In genomic region chr2:176638167-176639015, GRCh38 we compare ENCODE assay signal across 8 cellular contexts.
DNase-seq lines count a peak whose midpoint lies in the region; ATAC-seq and TF ChIP-seq lines count a peak whose summit lies in the region.

No MANE protein-coding gene starts in this region.

- H3K4me3 ChIP-seq in Caco-2 (ENCODE audit: low read depth, low read length) (peak overlapping the region; percentile 31), HUES48 (ENCODE audit: low read depth, low read length) (peak overlapping the region; percentile 66), PC-3 (ENCODE audit: low read length) (peak overlapping the region; percentile 71), fibroblast of pulmonary artery (replicated peaks; ENCODE audit: low read depth, low read length) (peak overlapping the region; percentile 64)

- H3K9me3 ChIP-seq in Caco-2, result no peaks in the 10 kb centered on the region
- H3K9me3 ChIP-seq in HUES48 (ENCODE audit: control insufficient read depth, insufficient read depth, low read length), result no peaks in the 10 kb centered on the region
- no peaks in the 10 kb centered on the region for H3K9me3 ChIP-seq in PC-3 (ENCODE audit: low read length)

- H2AFZ ChIP-seq in PC-3 (ENCODE audit: low read length), result peak overlapping the region; percentile 69

- TF ChIP-seq CTCF in Caco-2 (IDR thresholded peaks at IDR 0.05; ENCODE audit: insufficient read depth in 1 of 2, low read depth in 1 of 2, low read length in 1 of 2, severe bottlenecking in 1 of 2, unreplicated experiment in 1 of 2), result peak; percentile 72 to 82
- peak; percentile 86 for TF ChIP-seq CTCF in PC-3 (conservative IDR thresholded peaks at IDR 0.05; ENCODE audit: low read depth, low read length)
- peak; percentile 53 for TF ChIP-seq CTCF in fibroblast of pulmonary artery (IDR thresholded peaks at IDR 0.05; ENCODE audit: low read length, missing control alignments)
- peak; percentile 89 to 95 (median 92) for TF ChIP-seq CTCF in nephron (IDR thresholded peaks at IDR 0.05; ENCODE audit: unreplicated experiment in 3 of 3)

- H3K9me3 Mint-ChIP-seq in Caco-2 (ENCODE audit: unreplicated experiment), result no peaks in the 10 kb centered on the region
- H3K9me3 Mint-ChIP-seq in activated T-helper 2 cell treated with anti-CD3 and anti-CD28 coated beads, Interferon-gamma antibody, Interleukin-2, Interleukin-4, amounts not matched to agents 10 μg/mL and 5 μg/mL and 100 μg/mL, durations not matched to agents 14 hours and 24 hours and 36 hours, result no peaks in the 10 kb centered on the region
- no peaks in the 10 kb centered on the region for H3K9me3 Mint-ChIP-seq in nephron

- BruUV-seq in Caco-2 (replicated peaks; lab: Mats Ljungman, UMichigan) (no TSS peak), PC-3 (replicated peaks; lab: Mats Ljungman, UMichigan) (no TSS peak)

- H4K20me1 ChIP-seq in PC-3 (ENCODE audit: low read length), result no peaks in the 10 kb centered on the region

- no peaks in the 10 kb centered on the region for H3F3A ChIP-seq in PC-3 (ENCODE audit: low read length, unreplicated experiment)

- DNase-seq in Caco-2, result peak; percentile 48 to 69
- peak; percentile 78 for DNase-seq in PC-3
- DNase-seq in activated T-helper 2 cell treated with anti-CD3 and anti-CD28 coated beads, Interferon-gamma antibody, Interleukin-2, Interleukin-4, amounts not matched to agents 10 μg/mL and 5 μg/mL and 100 μg/mL, durations not matched to agents 14 hours and 24 hours and 36 hours (ENCODE audit: low spot score), result peak; percentile 29
- peak; percentile 65 for DNase-seq in fibroblast of pulmonary artery (ENCODE audit: low read depth)
- DNase-seq in superior temporal gyrus (ENCODE audit: extremely low spot score), result peak; percentile 78

- peak overlapping the region; percentile 55 for H3K4me3 Mint-ChIP-seq in Caco-2 (ENCODE audit: unreplicated experiment)
- H3K4me3 Mint-ChIP-seq in activated T-helper 2 cell treated with anti-CD3 and anti-CD28 coated beads, Interferon-gamma antibody, Interleukin-2, Interleukin-4, amounts not matched to agents 10 μg/mL and 5 μg/mL and 100 μg/mL, durations not matched to agents 14 hours and 24 hours and 36 hours (ENCODE audit: low read depth), result peak overlapping the region; percentile 61
- H3K4me3 Mint-ChIP-seq in nephron, result peak overlapping the region; percentile 82 to 90 (median 88)

- ATAC-seq in GM21381 (IDR thresholded peaks at IDR 0.05; ENCODE audit: unreplicated experiment) (peak; percentile 85), PC-3 (peak; percentile 61)

- H3K36me3 ChIP-seq in Caco-2 (ENCODE audit: control insufficient read depth, insufficient read depth, low read length) (no peaks in the 10 kb centered on the region), HUES48 (ENCODE audit: control insufficient read depth, insufficient read depth, low read length) (no peaks in the 10 kb centered on the region), PC-3 (ENCODE audit: low read depth, low read length) (no peaks in the 10 kb centered on the region)

- no peaks in the 10 kb centered on the region for H3K9me2 ChIP-seq in PC-3 (replicated peaks; ENCODE audit: low read length)

- CTCF ChIA-PET in Caco-2 (lab: Charles Lee) (interaction anchor here (0.5 to 2.1 kb wide), 7 partner anchors 20 to 526 kb away, joined by 3 to 6 read pairs (median 3); no protein-coding TSS in a partner anchor), PC-3 (lab: Charles Lee) (interaction anchor here (0.5 to 1.8 kb wide), 8 partner anchors 14 to 1265 kb away, joined by 4 to 20 read pairs (median 6); no protein-coding TSS in a partner anchor)

- H3K27me3 Mint-ChIP-seq in Caco-2 (ENCODE audit: insufficient read depth, unreplicated experiment) (peaks cover 21% of the 10 kb centered on the region), nephron (ENCODE audit: low read depth) (peaks cover 69% of the 10 kb centered on the region)
- H3K27me3 Mint-ChIP-seq in activated T-helper 2 cell treated with anti-CD3 and anti-CD28 coated beads, Interferon-gamma antibody, Interleukin-2, Interleukin-4, amounts not matched to agents 10 μg/mL and 5 μg/mL and 100 μg/mL, durations not matched to agents 14 hours and 24 hours and 36 hours (ENCODE audit: low read depth), result peaks cover 60% of the 10 kb centered on the region

- H3K4me1 Mint-ChIP-seq in Caco-2 (ENCODE audit: low read depth, unreplicated experiment), result no peaks in the 10 kb centered on the region
- peaks cover 5% of the 10 kb centered on the region for H3K4me1 Mint-ChIP-seq in activated T-helper 2 cell treated with anti-CD3 and anti-CD28 coated beads, Interferon-gamma antibody, Interleukin-2, Interleukin-4, amounts not matched to agents 10 μg/mL and 5 μg/mL and 100 μg/mL, durations not matched to agents 14 hours and 24 hours and 36 hours (ENCODE audit: low read depth)
- H3K4me1 Mint-ChIP-seq in nephron, result peaks cover 39% of the 10 kb centered on the region

- no peak overlapping the region for H3K27ac Mint-ChIP-seq in Caco-2 (ENCODE audit: unreplicated experiment)
- H3K27ac Mint-ChIP-seq in activated T-helper 2 cell treated with anti-CD3 and anti-CD28 coated beads, Interferon-gamma antibody, Interleukin-2, Interleukin-4, amounts not matched to agents 10 μg/mL and 5 μg/mL and 100 μg/mL, durations not matched to agents 14 hours and 24 hours and 36 hours, result no peak overlapping the region
- H3K27ac Mint-ChIP-seq in nephron, result peak overlapping the region; percentile 71 to 94 (median 83)

- H3K4me2 ChIP-seq in PC-3 (ENCODE audit: low read length), result peak overlapping the region; percentile 82

- H3K9ac ChIP-seq in HUES48 (ENCODE audit: low read depth, low read length), result no peak overlapping the region
- H3K9ac ChIP-seq in PC-3 (ENCODE audit: low read length), result peak overlapping the region; percentile 93

- POLR2A ChIA-PET in Caco-2 (lab: Charles Lee), result no interaction called here
- POLR2A ChIA-PET in PC-3 (lab: Charles Lee; ENCODE audit: unreplicated experiment), result no interaction called here

- peaks cover 40% of the 10 kb centered on the region for H3K79me2 ChIP-seq in PC-3 (ENCODE audit: low read length)

- H3K36me3 Mint-ChIP-seq in Caco-2 (ENCODE audit: insufficient read depth, unreplicated experiment), result no peaks in the 10 kb centered on the region
- H3K36me3 Mint-ChIP-seq in activated T-helper 2 cell treated with anti-CD3 and anti-CD28 coated beads, Interferon-gamma antibody, Interleukin-2, Interleukin-4, amounts not matched to agents 10 μg/mL and 5 μg/mL and 100 μg/mL, durations not matched to agents 14 hours and 24 hours and 36 hours (ENCODE audit: low read depth), result no peaks in the 10 kb centered on the region
- no peaks in the 10 kb centered on the region for H3K36me3 Mint-ChIP-seq in nephron (ENCODE audit: low read depth)

- H3K4me1 ChIP-seq in Caco-2 (no peaks in the 10 kb centered on the region), HUES48 (ENCODE audit: control insufficient read depth, insufficient read depth, low read length) (peaks cover 7% of the 10 kb centered on the region; the same call in 1 of the 2 replicates), PC-3 (ENCODE audit: insufficient read depth, low read length) (peaks cover 41% of the 10 kb centered on the region)

- intact Hi-C loops in Caco-2 (cut with micrococcal nuclease; ENCODE audit: unreplicated experiment), result loop anchor here (1.0 to 10.0 kb wide), 4 partner anchors 184 to 511 kb away; no protein-coding TSS in a partner anchor
- intact Hi-C loops in PC-3 (cut with micrococcal nuclease), result loop anchor here (1.0 to 10.0 kb wide), 7 partner anchors 55 to 512 kb away; partner anchors contain the start of gene MTX2
- intact Hi-C loops in activated T-helper 2 cell treated with anti-CD3 and anti-CD28 coated beads, Interferon-gamma antibody, Interleukin-2, Interleukin-4, amounts not matched to agents 10 μg/mL and 5 μg/mL and 100 μg/mL, durations not matched to agents 14 hours and 24 hours and 36 hours (cut with micrococcal nuclease), result loop anchor here (1.0 to 10.0 kb wide), 4 partner anchors 81 to 512 kb away; no protein-coding TSS in a partner anchor

- H3K27me3 ChIP-seq in Caco-2 (replicated peaks; ENCODE audit: control insufficient read depth, insufficient read depth, low read length), result no peaks in the 10 kb centered on the region; the same call in 1 of the 2 replicates
- peaks cover 71% of the 10 kb centered on the region for H3K27me3 ChIP-seq in HUES48 (ENCODE audit: control insufficient read depth, insufficient read depth, low read length)
- no peaks in the 10 kb centered on the region for H3K27me3 ChIP-seq in PC-3 (ENCODE audit: low read length)

- H3K27ac ChIP-seq in HUES48 (ENCODE audit: low read depth, low read length) (no peak overlapping the region), PC-3 (ENCODE audit: low read length) (peak overlapping the region; percentile 76)

Comparison
In these comparisons a context has a peak if more than half of its experiments do, and no peak if none do; other contexts are left out.
1. H3K27ac Mint-ChIP-seq: peak in nephron (3 of 3); none in Caco-2 (single experiment) and activated T-helper 2 cell treated with anti-CD3 and anti-CD28 coated beads, Interferon-gamma antibody, Interleukin-2, Interleukin-4, amounts not matched to agents 10 μg/mL and 5 μg/mL and 100 μg/mL, durations not matched to agents 14 hours and 24 hours and 36 hours (single experiment).
2. Peak in every context shown above with its lines, with median percentiles within 50 percentile points of each other: DNase-seq, H3K4me3 ChIP-seq, H3K4me3 Mint-ChIP-seq and CTCF ChIP-seq.